9 cellular contexts compared by ENCODE assay signal in the genomic region with DNA sequence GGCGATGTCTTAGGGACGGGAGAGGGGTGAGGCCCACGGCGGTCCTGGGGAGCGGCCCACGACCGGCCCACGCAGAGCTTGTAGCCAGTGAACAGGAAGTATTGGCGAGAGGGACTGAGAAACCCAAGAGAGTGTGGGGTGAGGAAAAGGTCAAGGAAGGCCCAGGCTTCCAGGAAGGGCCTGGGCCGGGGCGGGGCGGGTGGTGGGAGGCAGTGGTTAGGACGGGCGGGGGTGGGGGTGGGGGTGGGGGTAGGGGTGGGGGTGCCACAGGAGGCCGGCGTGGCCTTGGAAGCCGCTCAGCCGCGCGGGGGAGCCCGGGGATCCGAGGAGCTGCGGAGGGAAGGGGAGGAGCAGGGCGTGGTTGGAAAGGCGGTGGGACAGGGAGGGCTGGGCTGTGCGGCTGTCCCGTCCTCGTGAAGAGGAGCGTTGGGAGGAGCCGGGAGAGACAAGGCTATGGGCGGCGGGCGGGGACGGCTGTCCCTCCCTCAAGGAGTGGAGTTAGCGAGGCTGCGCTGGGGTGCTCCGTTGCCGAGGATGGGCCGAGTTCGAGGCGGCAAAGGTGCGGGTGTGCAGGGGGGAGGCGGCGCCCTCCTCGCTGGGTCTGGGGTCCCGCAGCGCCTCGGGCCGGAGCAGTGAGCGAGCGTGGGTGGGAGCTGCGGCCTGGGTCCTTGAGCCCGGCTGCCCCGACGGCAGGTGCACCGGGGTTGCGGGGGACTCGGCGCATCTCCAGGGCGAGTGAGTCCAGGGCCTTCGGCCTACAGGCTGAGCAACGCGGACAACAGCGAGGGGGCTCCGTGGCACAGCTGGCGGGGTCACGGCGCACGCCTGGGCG.
A peak's percentile ranks its signal among the peaks of the same experiment; 100 is the strongest.
DNase-seq lines count a peak whose midpoint lies in the region; ATAC-seq, FAIRE-seq and TF ChIP-seq lines count a peak whose summit lies in the region.
"Had no signal": no experiment of that assay in that cellular context is flagged by ENCODE, and none has a peak within 500 bp of the region (broad histone marks: within the 10 kb centered on the region; RNA-seq: fewer than 3 reads in every experiment).

No MANE protein-coding gene starts in this region.

- no peak for ATAC-seq in activated T-cell treated with anti-CD3 and anti-CD28 coated beads, Interleukin-2, amount 50 U/mL, for 4 hours
- ATAC-seq in lung (ENCODE audit: insufficient read depth, low FRiP score) (peak; percentile 90), GM21367 (IDR thresholded peaks at IDR 0.05; ENCODE audit: unreplicated experiment) (no peak), GM18909 (IDR thresholded peaks at IDR 0.05; ENCODE audit: poor library complexity, unreplicated experiment) (no peak)

- no peak for TF ChIP-seq POLR2A in GM12892 (IDR thresholded peaks at IDR 0.05; ENCODE audit: low read depth, low read length)

- H3K27me3 ChIP-seq in lung (ENCODE audit: control insufficient read depth, insufficient read depth): no peaks in the 10 kb centered on the region

- WGBS in lung, 2 donors: 7 to 11% methylated on average over 57 to 68 of the region's 70 CpGs

- H3K9me3 Mint-ChIP-seq in activated T-cell treated with anti-CD3 and anti-CD28 coated beads, Interleukin-2, amount 50 U/mL, for 4 hours: no peaks in the 10 kb centered on the region
- H3K9me3 Mint-ChIP-seq in type B pancreatic cell: no peaks in the 10 kb centered on the region

- peak overlapping the region; percentile 14 for H3K4me3 ChIP-seq in lung

- H3K4me1 Mint-ChIP-seq in activated T-cell treated with anti-CD3 and anti-CD28 coated beads, Interleukin-2, amount 50 U/mL, for 4 hours (ENCODE audit: low read depth): peaks cover 9% of the 10 kb centered on the region
- peaks cover 5% of the 10 kb centered on the region for H3K4me1 Mint-ChIP-seq in type B pancreatic cell (ENCODE audit: unreplicated experiment)

- peaks cover 0 to 5% of the 10 kb centered on the region in 2 donors for H3K4me1 ChIP-seq in lung (ENCODE audit: control insufficient read depth in 2 of 2, insufficient read depth in 2 of 2, low read length in 2 of 2)

- TF ChIP-seq CTCF in lung (IDR thresholded peaks at IDR 0.05; ENCODE audit: control extremely low read depth, extremely low read depth) (no peak), type B pancreatic cell (conservative IDR thresholded peaks at IDR 0.05) (no peak)

- H3K27ac ChIP-seq in lung (ENCODE audit: low read depth in 1 of 2, low read length in 1 of 2): peak overlapping the region in 1 of 2 donors; percentile 20
- H3K27ac ChIP-seq: C4-2B had no signal

- no peaks in the 10 kb centered on the region for H3K36me3 Mint-ChIP-seq in activated T-cell treated with anti-CD3 and anti-CD28 coated beads, Interleukin-2, amount 50 U/mL, for 4 hours (ENCODE audit: insufficient read depth)
- no peaks in the 10 kb centered on the region for H3K36me3 Mint-ChIP-seq in type B pancreatic cell

- H3K9me3 ChIP-seq in lung (ENCODE audit: control insufficient read depth in 2 of 2, insufficient read depth in 1 of 2, low read length in 1 of 2): peaks cover 0 to 6% of the 10 kb centered on the region in 2 donors

- no peak for FAIRE-seq in GM12892 (lab: Jason Lieb, UNC)

- H3K36me3 ChIP-seq in lung (ENCODE audit: control insufficient read depth in 2 of 2, insufficient read depth in 2 of 2, low read length in 2 of 2): no peaks in the 10 kb centered on the region

- peak overlapping the region; percentile 88 for H3K27ac Mint-ChIP-seq in type B pancreatic cell

- H3K4me3 Mint-ChIP-seq in activated T-cell treated with anti-CD3 and anti-CD28 coated beads, Interleukin-2, amount 50 U/mL, for 4 hours: peak overlapping the region; percentile 33
- peak overlapping the region; percentile 87 for H3K4me3 Mint-ChIP-seq in type B pancreatic cell

- H3K27me3 Mint-ChIP-seq in activated T-cell treated with anti-CD3 and anti-CD28 coated beads, Interleukin-2, amount 50 U/mL, for 4 hours (ENCODE audit: low read depth): peaks cover 47% of the 10 kb centered on the region
- H3K27me3 Mint-ChIP-seq in type B pancreatic cell: peaks cover 3% of the 10 kb centered on the region

- DNase-seq in activated T-cell treated with anti-CD3 and anti-CD28 coated beads, Interleukin-2, amount 50 U/mL, for 4 hours: no peak
- no peak for DNase-seq in activated T-cell treated with anti-CD3 and anti-CD28 coated beads, Interleukin-2, amount 50 U/mL, for 48 hours
- DNase-seq in cerebellar cortex (ENCODE audit: low spot score): peak; percentile 30
- DNase-seq in lung (ENCODE audit: low spot score): peak; percentile 79
- no peak for DNase-seq in type B pancreatic cell (ENCODE audit: extremely low spot score, unreplicated experiment)
- DNase-seq in GM12892 (ENCODE audit: insufficient read length): no peak

Comparison
In these comparisons a context has a peak if more than half of its experiments do, and no peak if none do; other contexts are left out.
1. DNase-seq: peak in cerebellar cortex (single experiment) and lung (single experiment); none in activated T-cell treated with anti-CD3 and anti-CD28 coated beads, Interleukin-2, amount 50 U/mL, for 4 hours (single experiment), activated T-cell treated with anti-CD3 and anti-CD28 coated beads, Interleukin-2, amount 50 U/mL, for 48 hours (0 of 2), type B pancreatic cell (single experiment) and GM12892 (single experiment).